In genomic region chr16:180101-180920, GRCh38 we compare ENCODE assay signal across 8 cellular contexts. TPM values are rescaled to one million over a fixed set of nuclear protein-coding genes. Genes with fewer than 3 reads are reported as not detected.
DNase-seq lines count a peak whose midpoint lies in the region; ATAC-seq and TF ChIP-seq lines count a peak whose summit lies in the region.

HBQ1 (plus strand) TSS chr16:180459; CDS start chr16:180487, 28 bp downstream.

- TF ChIP-seq CTCF in BJ (IDR thresholded peaks at IDR 0.05; ENCODE audit: insufficient read depth, low read depth, low read length) (peak; percentile 34), fibroblast of lung (conservative IDR thresholded peaks at IDR 0.05 in 1 of 2, IDR thresholded peaks at IDR 0.05 in 1 of 2; ENCODE audit: low read depth in 1 of 2, low read length in 2 of 2) (peak; percentile 10 to 19), osteocyte (IDR thresholded peaks at IDR 0.05) (peak; percentile 68)

- no peak for ATAC-seq in HG03025 (IDR thresholded peaks at IDR 0.05; ENCODE audit: low FRiP score, unreplicated experiment)

- H3K4me1 Mint-ChIP-seq in activated CD4-positive, alpha-beta memory T cell treated with anti-CD3 and anti-CD28 coated beads for 36 hours (ENCODE audit: low read depth) = no peaks in the 10 kb centered on the region
- peaks cover 6% of the 10 kb centered on the region for H3K4me1 Mint-ChIP-seq in osteocyte (ENCODE audit: unreplicated experiment)

- no peak within 1 kb of the TSS for H3K27ac Mint-ChIP-seq in activated CD4-positive, alpha-beta memory T cell treated with anti-CD3 and anti-CD28 coated beads for 36 hours
- H3K27ac Mint-ChIP-seq in osteocyte (ENCODE audit: unreplicated experiment) = no peak within 1 kb of the TSS

- H3K9me3 Mint-ChIP-seq in activated CD4-positive, alpha-beta memory T cell treated with anti-CD3 and anti-CD28 coated beads for 36 hours = no peaks in the 10 kb centered on the region
- H3K9me3 Mint-ChIP-seq in osteocyte (ENCODE audit: unreplicated experiment) = no peaks in the 10 kb centered on the region

- H3K4me3 Mint-ChIP-seq in activated CD4-positive, alpha-beta memory T cell treated with anti-CD3 and anti-CD28 coated beads for 36 hours = peak within 1 kb of the TSS; percentile 20
- peak within 1 kb of the TSS; percentile 51 for H3K4me3 Mint-ChIP-seq in osteocyte (ENCODE audit: unreplicated experiment)

- peaks cover 13% of the 10 kb centered on the region for H3K27me3 ChIP-seq in BJ (ENCODE audit: control insufficient read depth, insufficient read depth, low read length)
- peaks cover 25% of the 10 kb centered on the region for H3K27me3 ChIP-seq in fibroblast of lung (ENCODE audit: control insufficient read depth, insufficient read depth, low read length)

- H2AFZ ChIP-seq in fibroblast of lung (ENCODE audit: low read length) = no peak within 1 kb of the TSS

- H3K4me1 ChIP-seq in fibroblast of lung (ENCODE audit: control insufficient read depth, extremely low read depth, insufficient read depth, low read length) = peaks cover 6% of the 10 kb centered on the region

- no peaks in the 10 kb centered on the region for H4K20me1 ChIP-seq in fibroblast of lung (ENCODE audit: control insufficient read depth, extremely low read depth, insufficient read depth, low read length)

- H3K36me3 Mint-ChIP-seq in activated CD4-positive, alpha-beta memory T cell treated with anti-CD3 and anti-CD28 coated beads for 36 hours = no peaks in the 10 kb centered on the region
- H3K36me3 Mint-ChIP-seq in osteocyte (ENCODE audit: unreplicated experiment) = peaks cover 2% of the 10 kb centered on the region

- no peaks in the 10 kb centered on the region; the same call in 1 of the 2 replicates for H3K36me3 ChIP-seq in BJ (ENCODE audit: control insufficient read depth, insufficient read depth, low read length)
- peaks cover 5% of the 10 kb centered on the region for H3K36me3 ChIP-seq in fibroblast of lung (ENCODE audit: control insufficient read depth, insufficient read depth, low read length)

- CTCF ChIA-PET in BJ (lab: Yijun Ruan, JAX) = interaction anchor here (0.6 to 2.3 kb wide), 19 partner anchors 9 to 182 kb away, joined by 3 to 18 read pairs (median 4); no protein-coding TSS in a partner anchor
- CTCF ChIA-PET in activated CD4-positive, alpha-beta memory T cell treated with anti-CD3 and anti-CD28 coated beads for 36 hours (lab: Charles Lee) = interaction anchor here (0.7 to 3.3 kb wide), 10 partner anchors 12 to 185 kb away, joined by 3 to 23 read pairs (median 4); no protein-coding TSS in a partner anchor

- POLR2A ChIA-PET in BJ (lab: Charles Lee) = interaction anchor here (0.5 kb wide), 1 partner anchor 65 kb away, joined by 11 read pairs; no protein-coding TSS in a partner anchor
- POLR2A ChIA-PET in activated CD4-positive, alpha-beta memory T cell treated with anti-CD3 and anti-CD28 coated beads for 36 hours (lab: Charles Lee) = no interaction called here

- no peak within 1 kb of the TSS for H3K27ac ChIP-seq in fibroblast of lung (ENCODE audit: insufficient read depth, low read length)

- H3K4me2 ChIP-seq in fibroblast of lung (ENCODE audit: extremely low read depth, insufficient read depth, low read length) = peak within 1 kb of the TSS; percentile 72

- H3K9ac ChIP-seq in fibroblast of lung (ENCODE audit: insufficient read depth, low read length) = no peak within 1 kb of the TSS

- H3K9me3 ChIP-seq in fibroblast of lung (ENCODE audit: control insufficient read depth, insufficient read depth, low read depth, low read length) = no peaks in the 10 kb centered on the region

- H3K4me3 ChIP-seq in BJ (ENCODE audit: low read depth, low read length) = peak within 1 kb of the TSS; percentile 29
- H3K4me3 ChIP-seq in fibroblast of lung (replicated peaks in 1 of 4; ENCODE audit: control extremely low read depth in 1 of 4, insufficient read depth in 1 of 4, low read depth in 3 of 4, low read length in 4 of 4) = peak within 1 kb of the TSS in 2 of 4 experiments; percentile 12 to 46

- H3K79me2 ChIP-seq in fibroblast of lung (ENCODE audit: control insufficient read depth, insufficient read depth, low read length) = no peaks in the 10 kb centered on the region

- DNase-seq in BJ (ENCODE audit: low read depth) (no peak), HK-2 (ENCODE audit: unreplicated experiment) (peak; percentile 58), fibroblast of lung (ENCODE audit: low read depth in 2 of 2) (peak in 1 of 2 donors; percentile 24), osteocyte (ENCODE audit: extremely low spot score, unreplicated experiment) (no peak), H4 (ENCODE audit: low spot score) (no peak), NOMO-1 treated with dmso at 0.1 percent for 144 hours (lab: John Stamatoyannopoulos, UW; ENCODE audit: unreplicated experiment) (no peak)
- DNase-seq in activated CD4-positive, alpha-beta memory T cell treated with anti-CD3 and anti-CD28 coated beads for 36 hours = peak; percentile 30

- intact Hi-C loops in activated CD4-positive, alpha-beta memory T cell treated with anti-CD3 and anti-CD28 coated beads for 36 hours (cut with micrococcal nuclease) = loop anchor here (2.0 kb wide), 1 partner anchor 74 kb away; no protein-coding TSS in a partner anchor

- H3K27me3 Mint-ChIP-seq in activated CD4-positive, alpha-beta memory T cell treated with anti-CD3 and anti-CD28 coated beads for 36 hours = peaks cover 27% of the 10 kb centered on the region
- H3K27me3 Mint-ChIP-seq in osteocyte (ENCODE audit: unreplicated experiment) = peaks cover 27% of the 10 kb centered on the region

RNA-seq across cellular contexts. Expression of gene HBQ1, which starts in this region (rescaled TPM):
- polyA plus RNA-seq in BJ (2011; rRNA removed) (0.18 TPM in 1 of 2 replicates, not detected in the other), fibroblast of lung (not detected in 2 replicates)
- not detected in 2 replicates for polyA minus RNA-seq in BJ (2011; rRNA and poly(A)+ RNA removed)
- total RNA-seq in activated CD4-positive, alpha-beta memory T cell treated with anti-CD3 and anti-CD28 coated beads for 36 hours = not detected
- total RNA-seq in fibroblast of lung (not detected in 2 replicates), osteocyte (not detected in 2 replicates)
- polyA plus RNA-seq in fibroblast of lung (2012) = 0.52 TPM in 1 of 2 replicates, not detected in the other
- not detected in 2 replicates for polyA minus RNA-seq in fibroblast of lung (ENCODE audit: low replicate concordance)
- total RNA-seq in H4 (2014; rRNA removed; shearing (Covaris generic)) = not detected in 2 replicates

Comparison
In these comparisons a context has a peak if more than half of its experiments do, and no peak if none do; other contexts are left out.
1. Peak in DNase-seq in activated CD4-positive, alpha-beta memory T cell treated with anti-CD3 and anti-CD28 coated beads for 36 hours; RNA of the gene not detected or under 1 TPM.
2. CTCF ChIP-seq: peak in every context shown above with its lines; median percentile 68 in osteocyte; 34 in BJ; 14 in fibroblast of lung.